Comparison of ENCODE assay signal across 10 cellular contexts in genomic region chr3:9340450-9341009, GRCh38. TPM values are rescaled to one million over a fixed set of nuclear protein-coding genes. Genes with fewer than 3 reads are reported as not detected.
DNase-seq lines count a peak whose midpoint lies in the region; TF ChIP-seq lines count a peak whose summit lies in the region.
"Had no signal": no experiment of that assay in that cellular context is flagged by ENCODE, and none has a peak within 500 bp of the region (broad histone marks: within the 10 kb centered on the region; RNA-seq: fewer than 3 reads in every experiment).

No MANE protein-coding gene starts in this region.

- intact Hi-C loops in Calu3 (cut with micrococcal nuclease; ENCODE audit: unreplicated experiment), result no loop called here
- intact Hi-C loops in CD4-positive, alpha-beta memory T cell (cut with micrococcal nuclease), result no loop called here

- no peak overlapping the region for H3K4me3 ChIP-seq in SJSA1
- H3K4me3 ChIP-seq in fibroblast of lung (replicated peaks in 1 of 4; ENCODE audit: control extremely low read depth in 1 of 4, insufficient read depth in 1 of 4, low read depth in 3 of 4, low read length in 4 of 4), result no peak overlapping the region
- no peak overlapping the region for H3K4me3 ChIP-seq in parathyroid adenoma (ENCODE audit: low read depth, low read length)
- H3K4me3 ChIP-seq in CD4-positive, alpha-beta memory T cell (ENCODE audit: low read length in 2 of 2), result no peak overlapping the region

- H3K79me2 ChIP-seq in fibroblast of lung (ENCODE audit: control insufficient read depth, insufficient read depth, low read length), result no peaks in the 10 kb centered on the region
- no peaks in the 10 kb centered on the region for H3K79me2 ChIP-seq in parathyroid adenoma

- H3K27me3 ChIP-seq in SJSA1 (replicated peaks) (no peaks in the 10 kb centered on the region), fibroblast of lung (ENCODE audit: control insufficient read depth, insufficient read depth, low read length) (no peaks in the 10 kb centered on the region), parathyroid adenoma (ENCODE audit: control insufficient read depth, insufficient read depth, low read length) (no peaks in the 10 kb centered on the region)
- no peaks in the 10 kb centered on the region for H3K27me3 ChIP-seq in CD4-positive, alpha-beta memory T cell (ENCODE audit: insufficient read depth, low read length)

- no peaks in the 10 kb centered on the region for H3K27me3 Mint-ChIP-seq in Calu3 (ENCODE audit: unreplicated experiment)
- H3K27me3 Mint-ChIP-seq in CD4-positive, alpha-beta memory T cell, result peaks cover 0 to 5% of the 10 kb centered on the region in 2 donors
- H3K27me3 Mint-ChIP-seq in activated naive CD8-positive, alpha-beta T cell treated with anti-CD3 and anti-CD28 coated beads for 36 hours, result no peaks in the 10 kb centered on the region

- peaks cover 24% of the 10 kb centered on the region for H3K4me1 Mint-ChIP-seq in Calu3 (ENCODE audit: low read depth, unreplicated experiment)
- H3K4me1 Mint-ChIP-seq in CD4-positive, alpha-beta memory T cell, result no peaks in the 10 kb centered on the region
- no peaks in the 10 kb centered on the region for H3K4me1 Mint-ChIP-seq in activated naive CD8-positive, alpha-beta T cell treated with anti-CD3 and anti-CD28 coated beads for 36 hours

- TF ChIP-seq CTCF in Calu3 (IDR thresholded peaks at IDR 0.05; ENCODE audit: unreplicated experiment), result no peak
- no peak for TF ChIP-seq CTCF in fibroblast of lung (conservative IDR thresholded peaks at IDR 0.05 in 1 of 2, IDR thresholded peaks at IDR 0.05 in 1 of 2; ENCODE audit: low read depth in 1 of 2, low read length in 2 of 2)
- no peak for TF ChIP-seq CTCF in parathyroid adenoma (IDR thresholded peaks at IDR 0.05)

- H3K36me3 ChIP-seq in SJSA1, result no peaks in the 10 kb centered on the region
- no peaks in the 10 kb centered on the region for H3K36me3 ChIP-seq in fibroblast of lung (ENCODE audit: control insufficient read depth, insufficient read depth, low read length)
- H3K36me3 ChIP-seq in parathyroid adenoma (ENCODE audit: control insufficient read depth, insufficient read depth, low read length), result no peaks in the 10 kb centered on the region
- no peaks in the 10 kb centered on the region for H3K36me3 ChIP-seq in CD4-positive, alpha-beta memory T cell (ENCODE audit: insufficient read depth, low read length)

- H2AFZ ChIP-seq in fibroblast of lung (ENCODE audit: low read length) (no peak overlapping the region), parathyroid adenoma (peak overlapping the region; percentile 16)

- BruUV-seq in Calu3 (replicated peaks; lab: Mats Ljungman, UMichigan), result no TSS peak

- H4K20me1 ChIP-seq in fibroblast of lung (ENCODE audit: control insufficient read depth, extremely low read depth, insufficient read depth, low read length), result no peaks in the 10 kb centered on the region

- POLR2A ChIA-PET in CD4-positive, alpha-beta memory T cell (lab: Charles Lee; ENCODE audit: partially characterized antibody), result no interaction called here

- CTCF ChIA-PET in Calu3 (lab: Charles Lee), result no interaction called here
- CTCF ChIA-PET in CD4-positive, alpha-beta memory T cell (lab: Charles Lee; ENCODE audit: partially characterized antibody), result no interaction called here

- peaks cover 13% of the 10 kb centered on the region for H3K4me1 ChIP-seq in SJSA1 (replicated peaks)
- peaks cover 19% of the 10 kb centered on the region for H3K4me1 ChIP-seq in fibroblast of lung (ENCODE audit: control insufficient read depth, extremely low read depth, insufficient read depth, low read length)
- peaks cover 16% of the 10 kb centered on the region for H3K4me1 ChIP-seq in parathyroid adenoma
- H3K4me1 ChIP-seq in CD4-positive, alpha-beta memory T cell (ENCODE audit: insufficient read depth, low read length), result no peaks in the 10 kb centered on the region

- peak overlapping the region; percentile 10 for H3K27ac Mint-ChIP-seq in Calu3 (ENCODE audit: unreplicated experiment)
- H3K27ac Mint-ChIP-seq in CD4-positive, alpha-beta memory T cell, result no peak overlapping the region
- no peak overlapping the region for H3K27ac Mint-ChIP-seq in activated naive CD8-positive, alpha-beta T cell treated with anti-CD3 and anti-CD28 coated beads for 36 hours

- H3K4me3 Mint-ChIP-seq in Calu3 (ENCODE audit: low read depth, unreplicated experiment), result no peak overlapping the region
- no peak overlapping the region for H3K4me3 Mint-ChIP-seq in CD4-positive, alpha-beta memory T cell
- no peak overlapping the region for H3K4me3 Mint-ChIP-seq in activated naive CD8-positive, alpha-beta T cell treated with anti-CD3 and anti-CD28 coated beads for 36 hours

- H3K4me2 ChIP-seq in fibroblast of lung (ENCODE audit: extremely low read depth, insufficient read depth, low read length), result no peak overlapping the region
- H3K4me2 ChIP-seq in parathyroid adenoma (ENCODE audit: low read length), result no peak overlapping the region

- no peaks in the 10 kb centered on the region for H3K9me3 Mint-ChIP-seq in Calu3 (ENCODE audit: low read depth, unreplicated experiment)
- no peaks in the 10 kb centered on the region for H3K9me3 Mint-ChIP-seq in CD4-positive, alpha-beta memory T cell
- H3K9me3 Mint-ChIP-seq in activated naive CD8-positive, alpha-beta T cell treated with anti-CD3 and anti-CD28 coated beads for 36 hours, result no peaks in the 10 kb centered on the region

- no peaks in the 10 kb centered on the region for H3K36me3 Mint-ChIP-seq in Calu3 (ENCODE audit: insufficient read depth, unreplicated experiment)
- H3K36me3 Mint-ChIP-seq in CD4-positive, alpha-beta memory T cell, result no peaks in the 10 kb centered on the region
- no peaks in the 10 kb centered on the region for H3K36me3 Mint-ChIP-seq in activated naive CD8-positive, alpha-beta T cell treated with anti-CD3 and anti-CD28 coated beads for 36 hours

- DNase-seq in Calu3, result no peak
- DNase-seq in SJSA1 (ENCODE audit: low read depth in 1 of 2, low spot score in 2 of 2), result peak in 1 of 2 experiments; percentile 50
- DNase-seq in fibroblast of lung (ENCODE audit: low read depth in 2 of 2), result peak; percentile 69 to 87
- DNase-seq in middle frontal gyrus (ENCODE audit: extremely low spot score, low spot score), result no peak
- DNase-seq in CD4-positive, alpha-beta memory T cell, result no peak
- no peak for DNase-seq in activated naive CD8-positive, alpha-beta T cell treated with anti-CD3 and anti-CD28 coated beads for 36 hours
- DNase-seq in NCI-H187 treated with DMSO at 0.1 percent for 48 hours (lab: John Stamatoyannopoulos, UW), result no peak
- DNase-seq: activated T-cell treated with anti-CD3 and anti-CD28 coated beads, Interleukin-2, amount 50 U/mL, for 48 hours had no signal

- H3K27ac ChIP-seq in SJSA1, result 0 out of 2 replicates have a peak overlapping the region, but pooled peaks have one; percentile 9
- peak overlapping the region; percentile 60 for H3K27ac ChIP-seq in fibroblast of lung (ENCODE audit: insufficient read depth, low read length)
- H3K27ac ChIP-seq in parathyroid adenoma, result peak overlapping the region; percentile 60
- no peak overlapping the region for H3K27ac ChIP-seq in CD4-positive, alpha-beta memory T cell (ENCODE audit: low read depth, low read length)
- H3K27ac ChIP-seq: VCaP had no signal

- H3K9me3 ChIP-seq in SJSA1 (replicated peaks) (no peaks in the 10 kb centered on the region), fibroblast of lung (ENCODE audit: control insufficient read depth, insufficient read depth, low read depth, low read length) (no peaks in the 10 kb centered on the region), parathyroid adenoma (ENCODE audit: control insufficient read depth, low read length) (no peaks in the 10 kb centered on the region)
- no peaks in the 10 kb centered on the region for H3K9me3 ChIP-seq in CD4-positive, alpha-beta memory T cell (ENCODE audit: control insufficient read depth in 1 of 2, low read length in 2 of 2)

- H3K9ac ChIP-seq in fibroblast of lung (ENCODE audit: insufficient read depth, low read length) (no peak overlapping the region), parathyroid adenoma (no peak overlapping the region)

RNA-seq across cellular contexts. Expression of gene THUMPD3, which starts 22.3 kb away (rescaled TPM):
- 43.6 and 57.7 TPM in 2 replicates for total RNA-seq in Calu3 (2022)
- 33.8 and 52.0 TPM in 2 replicates for total RNA-seq in SJSA1 (2014; rRNA removed; shearing (Covaris generic))
- 59.9 and 68.3 TPM in 2 replicates for total RNA-seq in fibroblast of lung
- polyA plus RNA-seq in fibroblast of lung, result 48.9 and 57.8 TPM in 2 replicates
- 40.5 and 46.6 TPM in 2 replicates for polyA plus RNA-seq in fibroblast of lung (2012)
- polyA minus RNA-seq in fibroblast of lung (ENCODE audit: low replicate concordance), result 15.4 and 32.2 TPM in 2 replicates
- total RNA-seq in CD4-positive, alpha-beta memory T cell, result 10 to 100 TPM; 36.9 to 39.2 TPM
- 10 to 100 TPM; 10.8 to 29.3 TPM for polyA plus RNA-seq in CD4-positive, alpha-beta memory T cell
- 10 to 100 TPM; 62.5 to 63.8 TPM for total RNA-seq in activated naive CD8-positive, alpha-beta T cell treated with anti-CD3 and anti-CD28 coated beads for 36 hours

RNA-seq across cellular contexts. Expression of gene SETD5, which starts 56.9 kb away (rescaled TPM):
- total RNA-seq in Calu3 (2022), result 132 and 158 TPM in 2 replicates
- 39.6 and 49.3 TPM in 2 replicates for total RNA-seq in SJSA1 (2014; rRNA removed; shearing (Covaris generic))
- 29.8 and 53.7 TPM in 2 replicates for total RNA-seq in fibroblast of lung
- polyA plus RNA-seq in fibroblast of lung, result 39.5 and 62.5 TPM in 2 replicates
- polyA plus RNA-seq in fibroblast of lung (2012), result 26.6 and 49.8 TPM in 2 replicates
- 75.8 and 88.6 TPM in 2 replicates for polyA minus RNA-seq in fibroblast of lung (ENCODE audit: low replicate concordance)
- total RNA-seq in CD4-positive, alpha-beta memory T cell, result 100 to 1,000 TPM; 142 TPM
- 10 to 100 TPM in 1 of 2 donors, 1 to 10 TPM in 1; 8.4 to 51.4 TPM for polyA plus RNA-seq in CD4-positive, alpha-beta memory T cell
- total RNA-seq in activated naive CD8-positive, alpha-beta T cell treated with anti-CD3 and anti-CD28 coated beads for 36 hours, result 100 to 1,000 TPM; 104 to 112 TPM

Comparison
In these comparisons a context has a peak if more than half of its experiments do, and no peak if none do; other contexts are left out.
1. DNase-seq: peak in fibroblast of lung (2 of 2); none in Calu3 (single experiment), middle frontal gyrus (single experiment), CD4-positive, alpha-beta memory T cell (0 of 5), activated naive CD8-positive, alpha-beta T cell treated with anti-CD3 and anti-CD28 coated beads for 36 hours (single experiment) and NCI-H187 treated with DMSO at 0.1 percent for 48 hours (single experiment).